8 cellular contexts compared by ENCODE assay signal in the genomic region with DNA sequence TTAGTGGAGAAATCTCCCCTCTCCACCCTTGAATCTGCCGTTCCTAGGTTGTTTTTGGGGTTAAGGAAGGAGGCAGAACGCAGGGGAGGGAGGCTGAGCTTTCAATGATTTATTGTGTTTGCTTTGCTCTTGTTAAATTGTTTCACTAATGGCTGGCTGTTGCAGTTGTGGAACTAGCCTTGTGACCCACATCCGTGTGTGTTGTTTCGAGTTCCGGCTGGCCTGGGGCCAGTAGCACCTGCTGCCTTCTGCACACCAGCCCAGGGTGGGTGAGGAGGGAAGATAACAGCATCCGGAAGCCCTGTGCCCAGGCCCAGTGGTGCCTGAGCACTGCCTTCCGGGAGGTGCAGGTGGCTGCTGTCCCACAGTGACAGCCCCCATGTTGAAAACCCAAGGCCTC. TPM values are rescaled to one million over a fixed set of nuclear protein-coding genes. Genes with fewer than 3 reads are reported as not detected.
DNase-seq lines count a peak whose midpoint lies in the region; ATAC-seq and TF ChIP-seq lines count a peak whose summit lies in the region.

No MANE protein-coding gene starts in this region.

- peak overlapping the region; percentile 77 to 94 (median 87) for H3K4me3 Mint-ChIP-seq in IgD-negative memory B cell
- no peak overlapping the region for H3K4me3 Mint-ChIP-seq in activated CD4-positive, alpha-beta memory T cell treated with anti-CD3 and anti-CD28 coated beads, Interleukin-2, amount 10 ng/mL, durations not matched to agents 7 days and 5 days

- peaks cover 25 to 47% (median 37%) of the 10 kb centered on the region in 3 donors for H3K4me1 Mint-ChIP-seq in IgD-negative memory B cell
- peaks cover 38% of the 10 kb centered on the region for H3K4me1 Mint-ChIP-seq in activated CD4-positive, alpha-beta memory T cell treated with anti-CD3 and anti-CD28 coated beads, Interleukin-2, amount 10 ng/mL, durations not matched to agents 7 days and 5 days

- H3K27me3 ChIP-seq in lung (ENCODE audit: control insufficient read depth, insufficient read depth): no peaks in the 10 kb centered on the region

- peak; percentile 76 for ATAC-seq in GM18502 (IDR thresholded peaks at IDR 0.05; ENCODE audit: poor library complexity, unreplicated experiment)
- peak; percentile 79 for ATAC-seq in GM21447 (IDR thresholded peaks at IDR 0.05; ENCODE audit: unreplicated experiment)
- ATAC-seq in lung (ENCODE audit: insufficient read depth, low FRiP score): peak; percentile 13

- H3K27me3 Mint-ChIP-seq in IgD-negative memory B cell: no peaks in the 10 kb centered on the region
- H3K27me3 Mint-ChIP-seq in activated CD4-positive, alpha-beta memory T cell treated with anti-CD3 and anti-CD28 coated beads, Interleukin-2, amount 10 ng/mL, durations not matched to agents 7 days and 5 days: no peaks in the 10 kb centered on the region

- H3K36me3 ChIP-seq in lung (ENCODE audit: control insufficient read depth in 2 of 2, insufficient read depth in 2 of 2, low read length in 2 of 2): peaks cover 0 to 5% of the 10 kb centered on the region in 2 donors

- H3K9me3 ChIP-seq in lung (ENCODE audit: control insufficient read depth in 2 of 2, insufficient read depth in 1 of 2, low read length in 1 of 2): no peaks in the 10 kb centered on the region

- H3K27ac ChIP-seq in lung (ENCODE audit: low read depth in 1 of 2, low read length in 1 of 2): peak overlapping the region in 1 of 2 donors; percentile 95

- DNase-seq in activated CD4-positive, alpha-beta memory T cell treated with anti-CD3 and anti-CD28 coated beads, Interleukin-2, amount 10 ng/mL, durations not matched to agents 7 days and 5 days: peak; percentile 50
- peak; percentile 87 for DNase-seq in lung (ENCODE audit: low spot score)
- DNase-seq in NOMO-1 treated with dmso at 0.1 percent for 144 hours (lab: John Stamatoyannopoulos, UW; ENCODE audit: unreplicated experiment): no peak
- no peak for DNase-seq in COLO829 (ENCODE audit: low spot score)
- no peak for DNase-seq in AG08396 (ENCODE audit: low spot score)

- 7 to 20% methylated on average over 7 of the region's 7 CpGs for WGBS in lung, 2 donors

- peaks cover 3 to 30% of the 10 kb centered on the region in 2 donors for H3K4me1 ChIP-seq in lung (ENCODE audit: control insufficient read depth in 2 of 2, insufficient read depth in 2 of 2, low read length in 2 of 2)

- CTCF ChIA-PET in activated CD4-positive, alpha-beta memory T cell treated with anti-CD3 and anti-CD28 coated beads, Interleukin-2, amount 10 ng/mL, durations not matched to agents 7 days and 5 days (lab: Charles Lee): interaction anchor here (0.9 to 1.1 kb wide), 2 partner anchors 67 to 123 kb away, joined by 3 read pairs; no protein-coding TSS in a partner anchor

- POLR2A ChIA-PET in activated CD4-positive, alpha-beta memory T cell treated with anti-CD3 and anti-CD28 coated beads, Interleukin-2, amount 10 ng/mL, durations not matched to agents 7 days and 5 days (lab: Charles Lee): no interaction called here

- H3K4me3 ChIP-seq in lung: no peak overlapping the region

- peak overlapping the region; percentile 92 to 98 (median 93) for H3K27ac Mint-ChIP-seq in IgD-negative memory B cell
- H3K27ac Mint-ChIP-seq in activated CD4-positive, alpha-beta memory T cell treated with anti-CD3 and anti-CD28 coated beads, Interleukin-2, amount 10 ng/mL, durations not matched to agents 7 days and 5 days: peak overlapping the region; percentile 58

- no peaks in the 10 kb centered on the region for H3K9me3 Mint-ChIP-seq in IgD-negative memory B cell
- no peaks in the 10 kb centered on the region for H3K9me3 Mint-ChIP-seq in activated CD4-positive, alpha-beta memory T cell treated with anti-CD3 and anti-CD28 coated beads, Interleukin-2, amount 10 ng/mL, durations not matched to agents 7 days and 5 days

- H3K36me3 Mint-ChIP-seq in IgD-negative memory B cell: peaks cover 4% of the 10 kb centered on the region
- H3K36me3 Mint-ChIP-seq in activated CD4-positive, alpha-beta memory T cell treated with anti-CD3 and anti-CD28 coated beads, Interleukin-2, amount 10 ng/mL, durations not matched to agents 7 days and 5 days (ENCODE audit: low read depth): no peaks in the 10 kb centered on the region

- TF ChIP-seq CTCF in lung (IDR thresholded peaks at IDR 0.05; ENCODE audit: control extremely low read depth, extremely low read depth): no peak

RNA-seq across cellular contexts. Expression of a gene that starts 3.6 kb away (rescaled TPM):
- 55.8 TPM for polyA plus RNA-seq in IgD-negative memory B cell
- 10 to 100 TPM; 36.1 to 37.2 TPM for total RNA-seq in activated CD4-positive, alpha-beta memory T cell treated with anti-CD3 and anti-CD28 coated beads, Interleukin-2, amount 10 ng/mL, durations not matched to agents 7 days and 5 days
- 100 to 1,000 TPM in 1 of 2 donors, 10 to 100 TPM in 1; 62.2 to 215 TPM for total RNA-seq in lung
- 100 to 1,000 TPM; 122 to 204 TPM for polyA plus RNA-seq in lung

Comparison
In these comparisons a context has a peak if more than half of its experiments do, and no peak if none do; other contexts are left out.
1. ATAC-seq: peak in every context shown above with its lines; median percentile 79 in GM21447; 76 in GM18502; 13 in lung.
2. DNase-seq: peak in activated CD4-positive, alpha-beta memory T cell treated with anti-CD3 and anti-CD28 coated beads, Interleukin-2, amount 10 ng/mL, durations not matched to agents 7 days and 5 days (single experiment) and lung (single experiment); none in NOMO-1 treated with dmso at 0.1 percent for 144 hours (single experiment), COLO829 (single experiment) and AG08396 (single experiment).